ENCODE assay signal across 27 cellular contexts in genomic region chr1:7664147-7664892, GRCh38.
"Had no signal": no experiment of that assay in that cellular context is flagged by ENCODE, and none has a peak within 500 bp of the region (broad histone marks: within the 10 kb centered on the region; RNA-seq: fewer than 3 reads in every experiment).

No MANE protein-coding gene starts in this region.

- ATAC-seq: naive thymus-derived CD4-positive, alpha-beta T cell; natural killer cell; pancreas; right lobe of liver; stimulated activated effector memory CD8-positive, alpha-beta T cell treated with anti-CD3 and anti-CD28 coated beads, Interleukin-12 subunit alpha, Interleukin-12 subunit beta, amount 100 ng/mL, for 72 hours; stimulated activated naive B cell treated with anti-CD40 and anti-IgM and Interleukin-4, amounts not matched to agents 10 μg/mL and 1 μg/mL and 100 μg/mL, for 72 hours had no signal

- H3K27me3 ChIP-seq: neural progenitor cell, neutrophil, pancreas, right atrium auricular region, right lobe of liver, thyroid gland, tibial nerve, upper lobe of left lung, vagina had no signal

- DNase-seq: naive thymus-derived CD4-positive, alpha-beta T cell; natural killer cell; nucleus accumbens; retina; right lobe of liver; sigmoid colon; small intestine; stimulated activated CD4-positive, alpha-beta T cell treated with anti-CD3 and anti-CD28 coated beads, Interleukin-15, amount 100 ng/mL, for 24 hours; stimulated activated CD4-positive, alpha-beta T cell treated with anti-CD3 and anti-CD28 coated beads, Interleukin-2, amount 100 ng/mL, for 24 hours; stimulated activated CD4-positive, alpha-beta T cell treated with anti-CD3 and anti-CD28 coated beads, Interleukin-2, amount 100 ng/mL, for 48 hours; stimulated activated CD4-positive, alpha-beta T cell treated with anti-CD3 and anti-CD28 coated beads, Interleukin-4, amount 100 ng/mL, for 24 hours; stimulated activated naive B cell treated with anti-CD40 and anti-IgM and Interleukin-4, amounts not matched to agents 10 μg/mL and 1 μg/mL and 100 μg/mL, for 72 hours; stimulated activated naive CD4-positive, alpha-beta T cell treated with Interleukin-2 at 50 U/mL for 16 hours; stomach; thyroid gland; trophoblast cell had no signal

- H3K4me2 ChIP-seq: neural progenitor cell had no signal

- H3K4me3 ChIP-seq: neural progenitor cell, pancreas, prostate gland, right atrium auricular region, right lobe of liver, sigmoid colon, stomach, thoracic aorta, thyroid gland, tibial nerve, upper lobe of left lung, vagina had no signal

- H3K4me1 ChIP-seq: pancreas, prostate gland, right lobe of liver had no signal

- H3K27ac ChIP-seq: neural progenitor cell, neutrophil, pancreas, prostate gland, right atrium auricular region, right lobe of liver, sigmoid colon, stomach, thoracic aorta, thyroid gland, tibial nerve, upper lobe of left lung, vagina had no signal

- H3K9me3 ChIP-seq: neutrophil, pancreas, prostate gland, right atrium auricular region, right lobe of liver, sigmoid colon, stomach, thoracic aorta, thyroid gland, tibial nerve, upper lobe of left lung, vagina had no signal

- FAIRE-seq: pancreas, small intestine, urothelium cell line had no signal

- H3K9ac ChIP-seq: neural progenitor cell had no signal

- H3K36me3 ChIP-seq: neural progenitor cell, neutrophil, pancreas, prostate gland, right atrium auricular region, right lobe of liver, sigmoid colon, stomach, thoracic aorta, thyroid gland, tibial nerve, upper lobe of left lung, vagina had no signal

- H2AFZ ChIP-seq: neural progenitor cell had no signal
